Comparison of ENCODE assay signal across 23 cellular contexts in genomic region chr5:67100301-67100700, GRCh38.
DNase-seq lines count a peak whose midpoint lies in the region; ATAC-seq and TF ChIP-seq lines count a peak whose summit lies in the region.
"Had no signal": no experiment of that assay in that cellular context is flagged by ENCODE, and none has a peak within 500 bp of the region (broad histone marks: within the 10 kb centered on the region; RNA-seq: fewer than 3 reads in every experiment).

No MANE protein-coding gene starts in this region.

- H3K4me3 ChIP-seq in CD4-positive, CD25-positive, alpha-beta regulatory T cell (ENCODE audit: low read depth, low read length), result peak overlapping the region; percentile 10
- no peak overlapping the region for H3K4me3 ChIP-seq in left ventricle myocardium inferior
- H3K4me3 ChIP-seq: breast epithelium, gastrocnemius medialis, PC-9, right atrium auricular region, tibial nerve had no signal

- CTCF ChIA-PET in activated CD4-positive, alpha-beta memory T cell treated with anti-CD3 and anti-CD28 coated beads, Interleukin-2, amount 10 ng/mL, durations not matched to agents 7 days and 5 days (lab: Charles Lee), result no interaction called here

- no peaks in the 10 kb centered on the region for H3K9me3 Mint-ChIP-seq in CD4-positive, CD25-positive, alpha-beta regulatory T cell
- H3K9me3 Mint-ChIP-seq in activated CD4-positive, alpha-beta memory T cell treated with anti-CD3 and anti-CD28 coated beads, Interleukin-2, amount 10 ng/mL, durations not matched to agents 7 days and 5 days, result no peaks in the 10 kb centered on the region
- H3K9me3 Mint-ChIP-seq: mesothelial cell of epicardium; T-helper 1 cell treated with Interleukin-12 subunit alpha and Interleukin-12 subunit beta and Interleukin-4 antibody, amounts not matched to agents 30 μg/mL and 1 μg/mL, for 36 hours had no signal

- peaks cover 47% of the 10 kb centered on the region for H3K36me3 Mint-ChIP-seq in CD4-positive, CD25-positive, alpha-beta regulatory T cell
- H3K36me3 Mint-ChIP-seq in activated CD4-positive, alpha-beta memory T cell treated with anti-CD3 and anti-CD28 coated beads, Interleukin-2, amount 10 ng/mL, durations not matched to agents 7 days and 5 days (ENCODE audit: low read depth), result peaks cover 35% of the 10 kb centered on the region

- H3K4me1 Mint-ChIP-seq in CD4-positive, CD25-positive, alpha-beta regulatory T cell, result peaks cover 7 to 13% (median 11%) of the 10 kb centered on the region in 4 donors
- H3K4me1 Mint-ChIP-seq in activated CD4-positive, alpha-beta memory T cell treated with anti-CD3 and anti-CD28 coated beads, Interleukin-2, amount 10 ng/mL, durations not matched to agents 7 days and 5 days, result peaks cover 15% of the 10 kb centered on the region

- no peak for TF ChIP-seq CTCF in left ventricle myocardium inferior (IDR thresholded peaks at IDR 0.05; ENCODE audit: borderline replicate concordance)

- ATAC-seq in CD4-positive, CD25-positive, alpha-beta regulatory T cell (ENCODE audit: low read depth in 2 of 2), result no peak
- ATAC-seq in GM21367 (IDR thresholded peaks at IDR 0.05; ENCODE audit: unreplicated experiment), result no peak
- ATAC-seq: gastrocnemius medialis had no signal

- DNase-seq in activated T-cell treated with anti-CD3 and anti-CD28 coated beads for 48 hours (ENCODE audit: low read depth) (peak; percentile 15), left ventricle myocardium inferior (no peak)
- no peak for DNase-seq in activated T-cell treated with anti-CD3 and anti-CD28 coated beads, Interleukin-2, amount 50 U/mL, for 1 hour
- peak in 1 of 3 donors; percentile 24 for DNase-seq in CD4-positive, CD25-positive, alpha-beta regulatory T cell
- DNase-seq in activated CD4-positive, alpha-beta memory T cell treated with anti-CD3 and anti-CD28 coated beads, Interleukin-2, amount 10 ng/mL, durations not matched to agents 7 days and 5 days, result no peak
- peak in 2 of 3 experiments; percentile 5 to 11 for DNase-seq in stimulated activated CD4-positive, alpha-beta T cell treated with anti-CD3 and anti-CD28 coated beads, TNF-alpha, amount 100 ng/mL, for 24 hours (ENCODE audit: low read depth in 3 of 3)
- DNase-seq: activated CD4-positive, alpha-beta T cell treated with anti-CD3 and anti-CD28 coated beads for 1 hour; activated naive CD4-positive, alpha-beta T cell treated with anti-CD3 and anti-CD28 coated beads, Interleukin-2, amount 50 U/mL, for 16 hours; COR-L47; gastrocnemius medialis; NCI-H146; NCI-H226; NCI-H69; PC-9; SK-N-SH; small intestine had no signal

- H3K4me1 ChIP-seq in CD4-positive, CD25-positive, alpha-beta regulatory T cell (ENCODE audit: control insufficient read depth, insufficient read depth, low read length, poor library complexity, severe bottlenecking), result peaks cover 4% of the 10 kb centered on the region
- H3K4me1 ChIP-seq in left ventricle myocardium inferior, result peaks cover 53% of the 10 kb centered on the region
- H3K4me1 ChIP-seq: breast epithelium had no signal

- no peaks in the 10 kb centered on the region for H3K27me3 ChIP-seq in CD4-positive, CD25-positive, alpha-beta regulatory T cell (ENCODE audit: control insufficient read depth, insufficient read depth, low read length)
- no peaks in the 10 kb centered on the region for H3K27me3 ChIP-seq in left ventricle myocardium inferior (ENCODE audit: low read depth)
- H3K27me3 ChIP-seq: breast epithelium, gastrocnemius medialis, neutrophil, right atrium auricular region, tibial nerve had no signal

- H3K27ac Mint-ChIP-seq in CD4-positive, CD25-positive, alpha-beta regulatory T cell, result peak overlapping the region in 2 of 3 donors; percentile 6 to 55
- H3K27ac Mint-ChIP-seq in activated CD4-positive, alpha-beta memory T cell treated with anti-CD3 and anti-CD28 coated beads, Interleukin-2, amount 10 ng/mL, durations not matched to agents 7 days and 5 days, result no peak overlapping the region
- H3K27ac Mint-ChIP-seq: mesothelial cell of epicardium; T-helper 1 cell treated with Interleukin-12 subunit alpha and Interleukin-12 subunit beta and Interleukin-4 antibody, amounts not matched to agents 30 μg/mL and 1 μg/mL, for 36 hours had no signal

- peaks cover 47% of the 10 kb centered on the region for H3K36me3 ChIP-seq in CD4-positive, CD25-positive, alpha-beta regulatory T cell (ENCODE audit: control insufficient read depth, insufficient read depth, low read length)
- H3K36me3 ChIP-seq in left ventricle myocardium inferior, result peaks cover 39% of the 10 kb centered on the region
- H3K36me3 ChIP-seq: breast epithelium, neutrophil had no signal

- H3K27ac ChIP-seq in CD4-positive, CD25-positive, alpha-beta regulatory T cell (ENCODE audit: insufficient read depth, low read length, poor library complexity, severe bottlenecking), result no peak overlapping the region
- no peak overlapping the region for H3K27ac ChIP-seq in left ventricle myocardium inferior (replicated peaks)
- H3K27ac ChIP-seq: breast epithelium, gastrocnemius medialis, neutrophil, PC-9, right atrium auricular region, tibial nerve had no signal

- intact Hi-C loops in left ventricle myocardium inferior (cut with micrococcal nuclease), result no loop called here

- H3K9me3 ChIP-seq in CD4-positive, CD25-positive, alpha-beta regulatory T cell (ENCODE audit: control insufficient read depth in 2 of 2, low read length in 2 of 2), result no peaks in the 10 kb centered on the region
- H3K9me3 ChIP-seq in left ventricle myocardium inferior (replicated peaks), result no peaks in the 10 kb centered on the region
- H3K9me3 ChIP-seq: breast epithelium, gastrocnemius medialis, neutrophil, right atrium auricular region, SK-N-SH, tibial nerve had no signal

- H3K4me3 Mint-ChIP-seq in CD4-positive, CD25-positive, alpha-beta regulatory T cell, result peak overlapping the region in 1 of 4 donors; percentile 51
- peak overlapping the region; percentile 19 for H3K4me3 Mint-ChIP-seq in activated CD4-positive, alpha-beta memory T cell treated with anti-CD3 and anti-CD28 coated beads, Interleukin-2, amount 10 ng/mL, durations not matched to agents 7 days and 5 days
- H3K4me3 Mint-ChIP-seq: mesothelial cell of epicardium; T-helper 1 cell treated with Interleukin-12 subunit alpha and Interleukin-12 subunit beta and Interleukin-4 antibody, amounts not matched to agents 30 μg/mL and 1 μg/mL, for 36 hours had no signal

- H3K27me3 Mint-ChIP-seq in CD4-positive, CD25-positive, alpha-beta regulatory T cell, result no peaks in the 10 kb centered on the region
- no peaks in the 10 kb centered on the region for H3K27me3 Mint-ChIP-seq in activated CD4-positive, alpha-beta memory T cell treated with anti-CD3 and anti-CD28 coated beads, Interleukin-2, amount 10 ng/mL, durations not matched to agents 7 days and 5 days

- POLR2A ChIA-PET in activated CD4-positive, alpha-beta memory T cell treated with anti-CD3 and anti-CD28 coated beads, Interleukin-2, amount 10 ng/mL, durations not matched to agents 7 days and 5 days (lab: Charles Lee), result no interaction called here

Comparison
In these comparisons a context has a peak if more than half of its experiments do, and no peak if none do; other contexts are left out.
1. DNase-seq: peak in activated T-cell treated with anti-CD3 and anti-CD28 coated beads for 48 hours (single experiment) and stimulated activated CD4-positive, alpha-beta T cell treated with anti-CD3 and anti-CD28 coated beads, TNF-alpha, amount 100 ng/mL, for 24 hours (2 of 3); none in activated T-cell treated with anti-CD3 and anti-CD28 coated beads, Interleukin-2, amount 50 U/mL, for 1 hour (single experiment), activated CD4-positive, alpha-beta memory T cell treated with anti-CD3 and anti-CD28 coated beads, Interleukin-2, amount 10 ng/mL, durations not matched to agents 7 days and 5 days (single experiment) and left ventricle myocardium inferior (single experiment).